ENCODE assay signal across 12 cellular contexts in genomic region chrX:1389993-1390285, GRCh38. TPM values are rescaled to one million over a fixed set of nuclear protein-coding genes. Genes with fewer than 3 reads are reported as not detected.
DNase-seq lines count a peak whose midpoint lies in the region; ATAC-seq and TF ChIP-seq lines count a peak whose summit lies in the region.
"Had no signal": no experiment of that assay in that cellular context is flagged by ENCODE, and none has a peak within 500 bp of the region (broad histone marks: within the 10 kb centered on the region; RNA-seq: fewer than 3 reads in every experiment).

No MANE protein-coding gene starts in this region.

- no peak for DNase-seq in activated CD4-positive, alpha-beta T cell treated with anti-CD3 and anti-CD28 coated beads, Interleukin-2, amount 10 ng/mL, durations not matched to agents 24 days and 14 days
- DNase-seq in activated CD4-positive, alpha-beta T cell treated with anti-CD3 and anti-CD28 coated beads, Interleukin-2, amount 50 U/mL, for 4 hours: no peak
- DNase-seq in OCI-LY7 (ENCODE audit: low spot score): no peak
- peak in 1 of 2 donors; percentile 4 for DNase-seq in psoas muscle
- no peak for DNase-seq in activated gamma-delta T cell treated with Interleukin-2 at 50 U/mL for 16 hours
- DNase-seq in NCI-H748 treated with DMSO at 0.1 percent for 48 hours (lab: John Stamatoyannopoulos, UW): no peak
- DNase-seq in stimulated activated CD4-positive, alpha-beta T cell treated with anti-CD3 and anti-CD28 coated beads, Interleukin-2, amount 100 ng/mL, for 48 hours: no peak
- DNase-seq: effector memory CD4-positive, alpha-beta T cell; EL; NCI-H2107; small intestine had no signal

- no peak for ATAC-seq in psoas muscle

- BruUV-seq in OCI-LY7 (replicated peaks; lab: Mats Ljungman, UMichigan): no TSS peak

- peaks cover 71% of the 10 kb centered on the region for H3K36me3 Mint-ChIP-seq in activated CD4-positive, alpha-beta T cell treated with anti-CD3 and anti-CD28 coated beads, Interleukin-2, amount 10 ng/mL, durations not matched to agents 24 days and 14 days (ENCODE audit: low read depth)
- peaks cover 93% of the 10 kb centered on the region for H3K36me3 Mint-ChIP-seq in dendritic cell treated with granulocyte-macrophage colony-stimulating factor and Interleukin-4, amounts not matched to agents 40 ng/mL and 50 ng/mL, for 4 days (ENCODE audit: low read depth)

- peaks cover 74% of the 10 kb centered on the region for H3K36me3 ChIP-seq in OCI-LY7 (ENCODE audit: insufficient read depth, low read length)
- peaks cover 20 to 63% of the 10 kb centered on the region in 2 donors for H3K36me3 ChIP-seq in psoas muscle (ENCODE audit: insufficient read depth in 1 of 2, low read depth in 1 of 2)

- CTCF ChIA-PET in OCI-LY7 (lab: Charles Lee; ENCODE audit: unreplicated experiment): no interaction called here

- no peak overlapping the region for H3K27ac Mint-ChIP-seq in activated CD4-positive, alpha-beta T cell treated with anti-CD3 and anti-CD28 coated beads, Interleukin-2, amount 10 ng/mL, durations not matched to agents 24 days and 14 days
- no peak overlapping the region for H3K27ac Mint-ChIP-seq in dendritic cell treated with granulocyte-macrophage colony-stimulating factor and Interleukin-4, amounts not matched to agents 40 ng/mL and 50 ng/mL, for 4 days

- H3K4me1 Mint-ChIP-seq in activated CD4-positive, alpha-beta T cell treated with anti-CD3 and anti-CD28 coated beads, Interleukin-2, amount 10 ng/mL, durations not matched to agents 24 days and 14 days: peaks cover 28% of the 10 kb centered on the region
- peaks cover 66% of the 10 kb centered on the region for H3K4me1 Mint-ChIP-seq in dendritic cell treated with granulocyte-macrophage colony-stimulating factor and Interleukin-4, amounts not matched to agents 40 ng/mL and 50 ng/mL, for 4 days (ENCODE audit: low read depth)

- TF ChIP-seq CTCF in OCI-LY7 (conservative IDR thresholded peaks at IDR 0.05; ENCODE audit: low read length): no peak
- no peak for TF ChIP-seq CTCF in psoas muscle (IDR thresholded peaks at IDR 0.05)

- peaks cover 29% of the 10 kb centered on the region for H4K20me1 ChIP-seq in OCI-LY7 (ENCODE audit: insufficient read depth, low read length)

- 89 to 93% (median 89%) methylated on average over 10 of the region's 10 CpGs for WGBS in psoas muscle, 3 donors

- POLR2A ChIA-PET in OCI-LY7 (lab: Charles Lee): no interaction called here

- H3K4me3 ChIP-seq in OCI-LY7 (ENCODE audit: low read depth, low read length, poor library complexity, severe bottlenecking): peak overlapping the region; percentile 99
- H3K4me3 ChIP-seq in psoas muscle: peak overlapping the region; percentile 96

- peaks cover 63% of the 10 kb centered on the region for H3K79me2 ChIP-seq in OCI-LY7 (ENCODE audit: insufficient read depth, low read depth, low read length)

- H3K4me1 ChIP-seq in OCI-LY7 (ENCODE audit: insufficient read depth, low read length, poor library complexity, severe bottlenecking): peaks cover 26% of the 10 kb centered on the region
- H3K4me1 ChIP-seq in psoas muscle: peaks cover 42% of the 10 kb centered on the region

- H3K9me3 ChIP-seq in OCI-LY7 (ENCODE audit: low read length) (no peaks in the 10 kb centered on the region), psoas muscle (no peaks in the 10 kb centered on the region)

- intact Hi-C loops in activated CD4-positive, alpha-beta T cell treated with anti-CD3 and anti-CD28 coated beads, Interleukin-2, amount 10 ng/mL, durations not matched to agents 24 days and 14 days (cut with micrococcal nuclease): loop anchor here (5.0 to 10.0 kb wide), 2 partner anchors 145 to 1073 kb away; partner anchors contain the start of genes GTPBP6 and P2RY8
- intact Hi-C loops in OCI-LY7 (cut with micrococcal nuclease; ENCODE audit: unreplicated experiment) (loop anchor here (5.0 kb wide), 2 partner anchors 143 to 183 kb away; no protein-coding TSS in a partner anchor), psoas muscle (cut with DNase I) (loop anchor here (5.0 to 10.0 kb wide), 2 partner anchors 55 to 62 kb away; partner anchors contain the start of gene ASMTL (in 1 of the 2))
- intact Hi-C loops in dendritic cell treated with granulocyte-macrophage colony-stimulating factor and Interleukin-4, amounts not matched to agents 40 ng/mL and 50 ng/mL, for 4 days (cut with micrococcal nuclease): loop anchor here (5.0 kb wide), 2 partner anchors 58 to 143 kb away; no protein-coding TSS in a partner anchor

- peak overlapping the region; percentile 97 for H3K4me3 Mint-ChIP-seq in activated CD4-positive, alpha-beta T cell treated with anti-CD3 and anti-CD28 coated beads, Interleukin-2, amount 10 ng/mL, durations not matched to agents 24 days and 14 days
- peak overlapping the region; percentile 55 for H3K4me3 Mint-ChIP-seq in dendritic cell treated with granulocyte-macrophage colony-stimulating factor and Interleukin-4, amounts not matched to agents 40 ng/mL and 50 ng/mL, for 4 days

- peak overlapping the region; percentile 91 for H3K4me2 ChIP-seq in OCI-LY7 (ENCODE audit: low read length)

- H3K27me3 ChIP-seq in psoas muscle (ENCODE audit: insufficient read depth in 3 of 3, low read length in 2 of 3): no peaks in the 10 kb centered on the region

- H3K9me3 Mint-ChIP-seq in activated CD4-positive, alpha-beta T cell treated with anti-CD3 and anti-CD28 coated beads, Interleukin-2, amount 10 ng/mL, durations not matched to agents 24 days and 14 days: no peaks in the 10 kb centered on the region
- no peaks in the 10 kb centered on the region for H3K9me3 Mint-ChIP-seq in dendritic cell treated with granulocyte-macrophage colony-stimulating factor and Interleukin-4, amounts not matched to agents 40 ng/mL and 50 ng/mL, for 4 days

- H2AFZ ChIP-seq in OCI-LY7 (ENCODE audit: low read length): no peak overlapping the region

- H3K27ac ChIP-seq in OCI-LY7 (ENCODE audit: low read depth, low read length, poor library complexity, severe bottlenecking) (no peak overlapping the region), psoas muscle (no peak overlapping the region)

- H3K9me2 ChIP-seq in OCI-LY7 (ENCODE audit: insufficient read depth, low read length): no peaks in the 10 kb centered on the region

- H3K27me3 Mint-ChIP-seq in activated CD4-positive, alpha-beta T cell treated with anti-CD3 and anti-CD28 coated beads, Interleukin-2, amount 10 ng/mL, durations not matched to agents 24 days and 14 days: no peaks in the 10 kb centered on the region
- no peaks in the 10 kb centered on the region for H3K27me3 Mint-ChIP-seq in dendritic cell treated with granulocyte-macrophage colony-stimulating factor and Interleukin-4, amounts not matched to agents 40 ng/mL and 50 ng/mL, for 4 days

RNA-seq across cellular contexts. Expression of gene SLC25A6, which starts 2.0 kb away (rescaled TPM):
- total RNA-seq in activated CD4-positive, alpha-beta T cell treated with anti-CD3 and anti-CD28 coated beads, Interleukin-2, amount 10 ng/mL, durations not matched to agents 24 days and 14 days: 302 and 306 TPM in 2 replicates
- 196 and 211 TPM in 2 replicates for total RNA-seq in OCI-LY7 (2014; rRNA removed; shearing (Covaris generic))
- total RNA-seq in OCI-LY7 (2022): 444 and 492 TPM in 2 replicates
- 10 to 100 TPM; 73.9 to 92.4 (median 81.5) TPM for total RNA-seq in psoas muscle
- 100 to 1,000 TPM in 1 of 3 donors, 10 to 100 TPM in 2; 48.4 to 189 (median 97.1) TPM for polyA plus RNA-seq in psoas muscle

RNA-seq across cellular contexts. Expression of gene IL3RA, which starts 53.4 kb away (rescaled TPM):
- total RNA-seq in activated CD4-positive, alpha-beta T cell treated with anti-CD3 and anti-CD28 coated beads, Interleukin-2, amount 10 ng/mL, durations not matched to agents 24 days and 14 days: 3.1 and 3.4 TPM in 2 replicates
- total RNA-seq in OCI-LY7 (2014; rRNA removed; shearing (Covaris generic)): not detected in 2 replicates
- not detected in 2 replicates for total RNA-seq in OCI-LY7 (2022)
- total RNA-seq in psoas muscle: 1 to 10 TPM; 1.5 to 8.3 (median 4.6) TPM
- polyA plus RNA-seq in psoas muscle: 1 to 10 TPM; 3.4 to 7.0 (median 4.6) TPM
